8 cellular contexts compared by ENCODE assay signal in the genomic region with DNA sequence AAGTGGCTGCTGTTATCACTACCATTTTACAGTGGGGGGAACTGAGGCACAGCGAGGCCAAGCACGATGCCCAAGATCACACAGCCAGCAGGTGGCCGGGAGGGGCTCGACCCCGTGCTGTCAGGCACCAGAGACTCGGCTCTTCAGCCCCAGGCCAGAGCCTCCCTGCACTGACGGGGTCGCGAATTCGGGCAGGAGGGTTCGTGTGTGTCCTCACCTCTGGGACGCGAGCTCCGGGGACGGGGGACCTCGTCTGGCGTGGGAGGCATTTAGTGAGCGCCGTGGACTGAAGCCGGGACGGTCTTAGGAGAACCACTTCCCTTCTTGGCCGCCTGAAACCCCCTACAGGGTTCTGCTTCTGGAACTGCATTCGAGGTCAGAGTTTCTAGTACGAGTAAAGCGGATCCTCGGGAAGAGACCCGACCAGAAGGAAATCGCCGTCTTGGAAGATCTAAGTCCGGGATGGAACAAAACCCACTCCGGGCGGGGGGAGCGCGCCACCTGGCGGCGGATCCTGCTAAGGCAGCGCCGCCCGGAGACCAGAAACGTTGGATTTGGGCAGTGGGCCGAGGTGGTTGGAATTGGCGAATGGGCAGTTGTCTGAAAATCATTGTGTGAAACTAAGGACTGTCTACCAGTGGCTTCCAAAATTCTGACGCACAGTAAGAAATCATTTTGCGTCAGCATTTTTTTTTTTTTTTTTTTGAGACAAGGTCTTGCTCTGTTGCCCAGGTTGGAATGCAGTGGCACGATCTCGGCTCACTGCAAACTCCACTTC. TPM values are rescaled to one million over a fixed set of nuclear protein-coding genes. Genes with fewer than 3 reads are reported as not detected.
DNase-seq lines count a peak whose midpoint lies in the region; ATAC-seq and TF ChIP-seq lines count a peak whose summit lies in the region.

No MANE protein-coding gene starts in this region.

- in situ Hi-C loops in GM13976 (cut with MboI; ENCODE audit: low sequenced_read_pairs, unreplicated experiment) = no loop called here

- H3K27ac ChIP-seq in 22Rv1 = no peak overlapping the region

- peaks cover 6% of the 10 kb centered on the region for H3K27me3 Mint-ChIP-seq in activated CD4-positive, alpha-beta T cell treated with anti-CD3 and anti-CD28 coated beads, Interleukin-2, amount 10 ng/mL, durations not matched to agents 7 days and 5 days

- ATAC-seq in HG02870 (IDR thresholded peaks at IDR 0.05; ENCODE audit: unreplicated experiment) = no peak

- peak; percentile 99 for TF ChIP-seq CTCF in 22Rv1 (IDR thresholded peaks at IDR 0.05)
- peak; percentile 97 for TF ChIP-seq CTCF in GM13976 (IDR thresholded peaks at IDR 0.05; ENCODE audit: borderline replicate concordance, control extremely low read depth, extremely low read depth, insufficient read depth, missing control alignments)

- peaks cover 7% of the 10 kb centered on the region for H3K4me1 Mint-ChIP-seq in activated CD4-positive, alpha-beta T cell treated with anti-CD3 and anti-CD28 coated beads, Interleukin-2, amount 10 ng/mL, durations not matched to agents 7 days and 5 days

- no peaks in the 10 kb centered on the region for H3K36me3 Mint-ChIP-seq in activated CD4-positive, alpha-beta T cell treated with anti-CD3 and anti-CD28 coated beads, Interleukin-2, amount 10 ng/mL, durations not matched to agents 7 days and 5 days (ENCODE audit: low read depth)

- CTCF ChIA-PET in activated CD4-positive, alpha-beta T cell treated with anti-CD3 and anti-CD28 coated beads, Interleukin-2, amount 10 ng/mL, durations not matched to agents 7 days and 5 days (lab: Charles Lee) = interaction anchor here (1.0 to 1.3 kb wide), 3 partner anchors 8 to 181 kb away, joined by 3 read pairs; a partner anchor contains a TSS

- no peaks in the 10 kb centered on the region for H3K9me3 Mint-ChIP-seq in activated CD4-positive, alpha-beta T cell treated with anti-CD3 and anti-CD28 coated beads, Interleukin-2, amount 10 ng/mL, durations not matched to agents 7 days and 5 days

- POLR2A ChIA-PET in activated CD4-positive, alpha-beta T cell treated with anti-CD3 and anti-CD28 coated beads, Interleukin-2, amount 10 ng/mL, durations not matched to agents 7 days and 5 days (lab: Charles Lee) = no interaction called here

- H3K4me3 Mint-ChIP-seq in activated CD4-positive, alpha-beta T cell treated with anti-CD3 and anti-CD28 coated beads, Interleukin-2, amount 10 ng/mL, durations not matched to agents 7 days and 5 days = peak overlapping the region; percentile 65

- H3K27ac Mint-ChIP-seq in activated CD4-positive, alpha-beta T cell treated with anti-CD3 and anti-CD28 coated beads, Interleukin-2, amount 10 ng/mL, durations not matched to agents 7 days and 5 days = no peak overlapping the region

- DNase-seq in GM13976 (ENCODE audit: low spot score) = peak; percentile 78
- DNase-seq in NCI-H226 = peak; percentile 62
- peak; percentile 54 for DNase-seq in activated CD4-positive, alpha-beta T cell treated with anti-CD3 and anti-CD28 coated beads, Interleukin-2, amount 10 ng/mL, durations not matched to agents 7 days and 5 days
- peak; percentile 70 for DNase-seq in dedifferentiated amniotic fluid mesenchymal stem cell (ENCODE audit: extremely low spot score)
- peak; percentile 90 for DNase-seq in left kidney (ENCODE audit: low read depth, low spot score)
- peak; percentile 60 to 63 for DNase-seq in stimulated activated CD4-positive, alpha-beta T cell treated with anti-CD3 and anti-CD28 coated beads, Interleukin-1b, Interleukin-23, amount 100 ng/mL, for 4 hours (ENCODE audit: low read depth in 2 of 2)

RNA-seq across cellular contexts. Expression of a gene that starts 21.2 kb away (rescaled TPM):
- not detected for total RNA-seq in activated CD4-positive, alpha-beta T cell treated with anti-CD3 and anti-CD28 coated beads, Interleukin-2, amount 10 ng/mL, durations not matched to agents 7 days and 5 days

RNA-seq across cellular contexts. Expression of a gene that starts 34.2 kb away (rescaled TPM):
- total RNA-seq in activated CD4-positive, alpha-beta T cell treated with anti-CD3 and anti-CD28 coated beads, Interleukin-2, amount 10 ng/mL, durations not matched to agents 7 days and 5 days = 100 to 1,000 TPM; 444 to 544 TPM

RNA-seq across cellular contexts. Expression of a gene that starts 35.4 kb away (rescaled TPM):
- total RNA-seq in activated CD4-positive, alpha-beta T cell treated with anti-CD3 and anti-CD28 coated beads, Interleukin-2, amount 10 ng/mL, durations not matched to agents 7 days and 5 days = 100 to 1,000 TPM; 174 to 189 TPM
